18 cellular contexts compared by ENCODE assay signal in genomic region chr2:106685180-106685897, GRCh38.
DNase-seq lines count a peak whose midpoint lies in the region; ATAC-seq and TF ChIP-seq lines count a peak whose summit lies in the region.
"Had no signal": no experiment of that assay in that cellular context is flagged by ENCODE, and none has a peak within 500 bp of the region (broad histone marks: within the 10 kb centered on the region; RNA-seq: fewer than 3 reads in every experiment).

No MANE protein-coding gene starts in this region.

- BruUV-seq in Panc1 (replicated peaks; lab: Mats Ljungman, UMichigan): no TSS peak

- WGBS in endodermal cell (ENCODE audit: insufficient coverage in 1 of 2, insufficient read length in 1 of 2), 2 experiments: 88 to 91% methylated on average over 2 of the region's 2 CpGs

- H3K4me1 ChIP-seq in Panc1 (ENCODE audit: control insufficient read depth, insufficient read depth, low read length) (no peaks in the 10 kb centered on the region), endodermal cell (ENCODE audit: control insufficient read depth, insufficient read depth, low read length) (no peaks in the 10 kb centered on the region)

- DNase-seq in H7 (peak; percentile 2), Panc1 (ENCODE audit: low read depth, low spot score) (no peak), endodermal cell (no peak), NCI-H226 (no peak), NCI-H1436 (lab: John Stamatoyannopoulos, UW) (no peak)
- no peak for DNase-seq in activated CD8-positive, alpha-beta memory T cell treated with anti-CD3 and anti-CD28 coated beads, Interleukin-2, amount 50 U/mL, for 48 hours
- DNase-seq: CD4-positive, alpha-beta memory T cell; DMS153; EL; HCEC 1CT; NCI-H1105 treated with DMSO at 0.1 percent for 48 hours; NCI-H1694 treated with DMSO at 0.1 percent for 48 hours; NCI-H510A treated with DMSO at 0.1 percent for 48 hours; NCI-H774; OCI-M1; SIG-M5 had no signal

- H3K9me3 ChIP-seq in Panc1 (ENCODE audit: control insufficient read depth, insufficient read depth, low read depth, low read length) (no peaks in the 10 kb centered on the region), endodermal cell (ENCODE audit: control insufficient read depth, low read length) (peaks cover 18% of the 10 kb centered on the region)

- TF ChIP-seq CTCF in C4-2B (conservative IDR thresholded peaks at IDR 0.05) (peak; percentile 18), Panc1 (IDR thresholded peaks at IDR 0.05) (0 out of 2 replicates have a peak, but pooled peaks have one; percentile 6), endodermal cell (conservative IDR thresholded peaks at IDR 0.05) (peak; percentile 52)

- POLR2A ChIA-PET in Panc1 (lab: Charles Lee): no interaction called here

- peaks cover 3% of the 10 kb centered on the region for H3K36me3 Mint-ChIP-seq in endodermal cell (ENCODE audit: low read depth)
- H3K36me3 Mint-ChIP-seq: CD4-positive, alpha-beta memory T cell had no signal

- no peak overlapping the region for H3K9ac ChIP-seq in endodermal cell (ENCODE audit: extremely low read depth, low read length, poor library complexity, severe bottlenecking)

- in situ Hi-C loops in Panc1 (cut with HindIII; ENCODE audit: low pct_unique_long_range_greater_than_20kb, low sequenced_read_pairs): no loop called here

- H3K27ac Mint-ChIP-seq in endodermal cell: no peak overlapping the region
- H3K27ac Mint-ChIP-seq: CD4-positive, alpha-beta memory T cell had no signal

- no peaks in the 10 kb centered on the region for H3K27me3 Mint-ChIP-seq in endodermal cell (ENCODE audit: insufficient read depth)

- intact Hi-C loops in Panc1 (cut with micrococcal nuclease; ENCODE audit: unreplicated experiment): no loop called here

- H3K27me3 ChIP-seq in H7 (ENCODE audit: control insufficient read depth, insufficient read depth, low read length) (no peaks in the 10 kb centered on the region), Panc1 (ENCODE audit: control insufficient read depth, insufficient read depth, low read length) (no peaks in the 10 kb centered on the region), endodermal cell (ENCODE audit: control insufficient read depth, insufficient read depth, low read length, poor library complexity, severe bottlenecking) (no peaks in the 10 kb centered on the region)

- H3K9me3 Mint-ChIP-seq in endodermal cell: peaks cover 21% of the 10 kb centered on the region

- no peak overlapping the region for H3K4me3 Mint-ChIP-seq in endodermal cell
- H3K4me3 Mint-ChIP-seq: CD4-positive, alpha-beta memory T cell had no signal

- H3K27ac ChIP-seq in C4-2B: no peak overlapping the region
- H3K27ac ChIP-seq in Panc1 (ENCODE audit: low read length): no peak overlapping the region
- H3K27ac ChIP-seq in endodermal cell (ENCODE audit: low read depth, low read length): no peak overlapping the region
- H3K27ac ChIP-seq: RWPE1 had no signal

- ATAC-seq in Panc1: no peak

- H3K4me3 ChIP-seq in H7 (ENCODE audit: insufficient read depth, low read depth, low read length) (no peak overlapping the region), Panc1 (ENCODE audit: low read depth in 2 of 2, low read length in 2 of 2) (no peak overlapping the region), endodermal cell (ENCODE audit: low read length) (no peak overlapping the region)

- no peaks in the 10 kb centered on the region for H3K4me1 Mint-ChIP-seq in endodermal cell

- H3K36me3 ChIP-seq in H7 (replicated peaks; ENCODE audit: control insufficient read depth, insufficient read depth, low read length) (no peaks in the 10 kb centered on the region), Panc1 (ENCODE audit: control insufficient read depth, insufficient read depth, low read length) (no peaks in the 10 kb centered on the region), endodermal cell (ENCODE audit: control insufficient read depth, insufficient read depth, low read length) (no peaks in the 10 kb centered on the region)

- CTCF ChIA-PET in Panc1 (lab: Charles Lee): no interaction called here
